ENCODE assay signal across 1 cellular context in genomic region chr2:99240431-99240830, GRCh38.
TF ChIP-seq lines count a peak whose summit lies in the region.

No MANE protein-coding gene starts in this region.

TF ChIP-seq in GM12878, 131 proteins besides CTCF, POLR2A, EP300 and RAD21:
- TF ChIP-seq JUNB (IDR thresholded peaks at IDR 0.05) (peak; percentile 31; the same call in 1 of the 2 replicates), HDAC6 (IDR thresholded peaks at IDR 0.05; ENCODE audit: unreplicated experiment) (no peak), BHLHE40 (IDR thresholded peaks at IDR 0.05; ENCODE audit: borderline replicate concordance in 1 of 2, low read depth in 2 of 2, low read length in 1 of 2) (peak; percentile 65), MEF2B (IDR thresholded peaks at IDR 0.05; ENCODE audit: partially characterized antibody, poor library complexity, severe bottlenecking) (peak; percentile 57)
TF ChIP-seq in GM12878: peak in this region for 3.
